Comparison of ENCODE assay signal across 21 cellular contexts in genomic region chr6:136066005-136066404, GRCh38.
DNase-seq lines count a peak whose midpoint lies in the region; ATAC-seq, FAIRE-seq and TF ChIP-seq lines count a peak whose summit lies in the region.
"Had no signal": no experiment of that assay in that cellular context is flagged by ENCODE, and none has a peak within 500 bp of the region (broad histone marks: within the 10 kb centered on the region; RNA-seq: fewer than 3 reads in every experiment).

No MANE protein-coding gene starts in this region.

- H3K36me3 ChIP-seq in IMR-90 (ENCODE audit: control insufficient read depth, insufficient read depth, low read length) (peaks cover 3% of the 10 kb centered on the region), mammary epithelial cell (ENCODE audit: insufficient read depth, low read length) (no peaks in the 10 kb centered on the region)
- H3K36me3 ChIP-seq: colonic mucosa, right atrium auricular region had no signal

- peaks cover 22% of the 10 kb centered on the region for H3K9me1 ChIP-seq in IMR-90 (ENCODE audit: insufficient read depth, low read length)

- no peak overlapping the region for H2BK20ac ChIP-seq in IMR-90 (ENCODE audit: low read depth, low read length)

- H3K27me3 Mint-ChIP-seq in nephron progenitor cell (ENCODE audit: low read depth, poor library complexity): no peaks in the 10 kb centered on the region
- peaks cover 4% of the 10 kb centered on the region for H3K27me3 Mint-ChIP-seq in activated naive CD8-positive, alpha-beta T cell treated with anti-CD3 and anti-CD28 coated beads for 36 hours
- H3K27me3 Mint-ChIP-seq: stimulated activated naive CD8-positive, alpha-beta T cell treated with anti-CD3 and anti-CD28 coated beads, Interleukin-15, Interleukin-2, amounts not matched to agents 100 ng/mL and 50 ng/mL, for 24 hours had no signal

- dilution Hi-C loops in IMR-90 (cut with HindIII; ENCODE audit: low sequenced_read_pairs, unreplicated experiment): no loop called here
- dilution Hi-C loops in mammary epithelial cell (cut with HindIII; ENCODE audit: low sequenced_read_pairs): no loop called here

- no peak overlapping the region for H2BK120ac ChIP-seq in IMR-90 (ENCODE audit: low read depth, low read length)

- no peak overlapping the region for H2BK5ac ChIP-seq in IMR-90 (ENCODE audit: low read depth, low read length, poor library complexity, severe bottlenecking)

- H3K4me3 ChIP-seq in A549 (no peak overlapping the region), IMR-90 (ENCODE audit: insufficient read depth, low read depth, low read length) (no peak overlapping the region), mammary epithelial cell (replicated peaks in 1 of 3; ENCODE audit: insufficient read depth in 1 of 3, low read depth in 2 of 3, low read length in 3 of 3) (no peak overlapping the region)
- H3K4me3 ChIP-seq: colonic mucosa, mucosa of descending colon, right atrium auricular region had no signal

- TF ChIP-seq RAD21 in A549 (conservative IDR thresholded peaks at IDR 0.05 in 1 of 2, IDR thresholded peaks at IDR 0.05 in 1 of 2) (no peak), IMR-90 (IDR thresholded peaks at IDR 0.05; ENCODE audit: low read length) (no peak)

- no peak for TF ChIP-seq EP300 in A549 (IDR thresholded peaks at IDR 0.05)

- H3K23ac ChIP-seq in IMR-90 (ENCODE audit: low read depth, low read length): no peak overlapping the region

- H3K4me2 ChIP-seq in A549 (0 out of 3 replicates have a peak overlapping the region, but pooled peaks have one; percentile 27), IMR-90 (ENCODE audit: low read depth, low read length) (no peak overlapping the region), mammary epithelial cell (ENCODE audit: insufficient read depth, low read depth, low read length) (no peak overlapping the region)

- CTCF ChIA-PET in A549 (lab: Yijun Ruan, JAX): no interaction called here
- CTCF ChIA-PET in IMR-90 (lab: Yijun Ruan, JAX): interaction anchor here (0.6 to 0.7 kb wide), 2 partner anchors 714 to 1057 kb away, joined by 3 to 6 read pairs; no protein-coding TSS in a partner anchor
- CTCF ChIA-PET in mammary epithelial cell (lab: Charles Lee; ENCODE audit: low non-redundant PET): no interaction called here

- POLR2A ChIA-PET in A549 (lab: Yijun Ruan, JAX) (no interaction called here), IMR-90 (lab: Charles Lee; ENCODE audit: unreplicated experiment) (no interaction called here)

- H3K79me2 ChIP-seq in mammary epithelial cell (ENCODE audit: insufficient read depth, low read length): no peaks in the 10 kb centered on the region

- no peaks in the 10 kb centered on the region for H3K9me3 ChIP-seq in A549
- no peaks in the 10 kb centered on the region for H3K9me3 ChIP-seq in IMR-90 (ENCODE audit: control insufficient read depth, insufficient read depth, low read length)
- H3K9me3 ChIP-seq in mammary epithelial cell (replicated peaks; ENCODE audit: insufficient read depth, low read length): no peaks in the 10 kb centered on the region
- H3K9me3 ChIP-seq: colonic mucosa, mucosa of descending colon, right atrium auricular region had no signal

- no peaks in the 10 kb centered on the region for H3K36me3 Mint-ChIP-seq in nephron progenitor cell (ENCODE audit: low read depth)
- no peaks in the 10 kb centered on the region for H3K36me3 Mint-ChIP-seq in activated naive CD8-positive, alpha-beta T cell treated with anti-CD3 and anti-CD28 coated beads for 36 hours
- H3K36me3 Mint-ChIP-seq: CD4-positive, CD25-positive, alpha-beta regulatory T cell had no signal

- H4K91ac ChIP-seq in IMR-90 (ENCODE audit: insufficient read depth, low read depth, low read length): no peak overlapping the region

- H3K4me1 ChIP-seq in A549: peaks cover 34% of the 10 kb centered on the region
- H3K4me1 ChIP-seq in IMR-90 (ENCODE audit: control insufficient read depth, insufficient read depth, low read length): peaks cover 20% of the 10 kb centered on the region
- H3K4me1 ChIP-seq in mammary epithelial cell (ENCODE audit: insufficient read depth, low read length): peaks cover 10% of the 10 kb centered on the region
- H3K4me1 ChIP-seq: colonic mucosa had no signal

- H2BK15ac ChIP-seq in IMR-90 (ENCODE audit: low read depth, low read length): no peak overlapping the region; the same call in 2 of the 3 replicates

- intact Hi-C loops in IMR-90 (cut with micrococcal nuclease) (no loop called here), mammary epithelial cell (cut with micrococcal nuclease) (no loop called here)

- H3K4ac ChIP-seq in IMR-90 (ENCODE audit: low read depth, low read length): no peak overlapping the region

- FAIRE-seq in A549 (lab: Jason Lieb, UNC): no peak

- H2AFZ ChIP-seq in IMR-90 (replicated peaks; ENCODE audit: low read length, poor library complexity) (no peak overlapping the region), mammary epithelial cell (ENCODE audit: low read depth, low read length) (no peak overlapping the region)

- no peak overlapping the region for H4K8ac ChIP-seq in IMR-90 (ENCODE audit: low read depth in 2 of 2, low read length in 2 of 2)

- H2AK9ac ChIP-seq in IMR-90 (replicated peaks; ENCODE audit: low read depth, low read length, poor library complexity): no peak overlapping the region

- H3K9me3 Mint-ChIP-seq in nephron progenitor cell: peaks cover 4% of the 10 kb centered on the region
- H3K9me3 Mint-ChIP-seq in activated naive CD8-positive, alpha-beta T cell treated with anti-CD3 and anti-CD28 coated beads for 36 hours: no peaks in the 10 kb centered on the region
- H3K9me3 Mint-ChIP-seq: stimulated activated naive CD8-positive, alpha-beta T cell treated with anti-CD3 and anti-CD28 coated beads, Interleukin-15, Interleukin-2, amounts not matched to agents 100 ng/mL and 50 ng/mL, for 24 hours had no signal

- DNase-seq in A549 (ENCODE audit: low read depth in 1 of 2, low spot score in 1 of 2) (no peak), IMR-90 (peak; percentile 43), mammary epithelial cell (peak; percentile 51), glomerular visceral epithelial cell (ENCODE audit: extremely low spot score) (peak; percentile 69), nephron progenitor cell (no peak), SHP77 (lab: John Stamatoyannopoulos, UW) (no peak)
- DNase-seq in activated naive CD8-positive, alpha-beta T cell treated with anti-CD3 and anti-CD28 coated beads for 36 hours: no peak
- DNase-seq: activated CD4-positive, alpha-beta T cell treated with anti-CD3 and anti-CD28 coated beads for 1 hour; amniotic stem cell; CD4-positive, CD25-positive, alpha-beta regulatory T cell; colonic mucosa; DND-41; islet precursor cell; MM.1S; mucosa of descending colon; NCI-H2081 treated with DMSO at 0.1 percent for 48 hours; NCI-H524 treated with DMSO at 0.1 percent for 48 hours; nucleus accumbens had no signal

- H3K18ac ChIP-seq in IMR-90 (ENCODE audit: low read depth, low read length): no peak overlapping the region; the same call in 1 of the 2 replicates

- peak overlapping the region; percentile 15 for H3K14ac ChIP-seq in IMR-90 (replicated peaks; ENCODE audit: low read depth, low read length)

- H3K27ac ChIP-seq in A549: peak overlapping the region in 1 of 2 experiments; percentile 50; a peak in 3 of 6 replicates
- H3K27ac ChIP-seq in IMR-90 (ENCODE audit: insufficient read depth, low read length): no peak overlapping the region
- no peak overlapping the region for H3K27ac ChIP-seq in mammary epithelial cell (ENCODE audit: insufficient read depth, low read depth, low read length)
- H3K27ac ChIP-seq: colonic mucosa, right atrium auricular region had no signal

- no peak for TF ChIP-seq POLR2A in A549 (IDR thresholded peaks at IDR 0.05; ENCODE audit: low read length)
- TF ChIP-seq POLR2A in IMR-90 (IDR thresholded peaks at IDR 0.05; ENCODE audit: low read depth, low read length): no peak

- H3K27ac Mint-ChIP-seq in nephron progenitor cell: no peak overlapping the region
- no peak overlapping the region for H3K27ac Mint-ChIP-seq in activated naive CD8-positive, alpha-beta T cell treated with anti-CD3 and anti-CD28 coated beads for 36 hours
- H3K27ac Mint-ChIP-seq: CD4-positive, CD25-positive, alpha-beta regulatory T cell; stimulated activated naive CD8-positive, alpha-beta T cell treated with anti-CD3 and anti-CD28 coated beads, Interleukin-15, Interleukin-2, amounts not matched to agents 100 ng/mL and 50 ng/mL, for 24 hours had no signal

- 0 out of 2 replicates have a peak overlapping the region, but pooled peaks have one; percentile 13 for H2AK5ac ChIP-seq in IMR-90 (ENCODE audit: low read depth, low read length)

- peaks cover 28 to 58% of the 10 kb centered on the region in 2 experiments for H3K79me1 ChIP-seq in IMR-90 (ENCODE audit: low read depth in 1 of 2, low read length in 2 of 2)

- H4K5ac ChIP-seq in IMR-90 (ENCODE audit: low read depth, low read length): peak overlapping the region; percentile 22; the same call in 1 of the 2 replicates

- in situ Hi-C loops in IMR-90 (cut with MboI; ENCODE audit: low sequenced_read_pairs) (no loop called here), mammary epithelial cell (cut with MboI; ENCODE audit: low sequenced_read_pairs in 2 of 2) (no loop called here)

- no peak overlapping the region for H3K4me3 Mint-ChIP-seq in nephron progenitor cell
- no peak overlapping the region for H3K4me3 Mint-ChIP-seq in activated naive CD8-positive, alpha-beta T cell treated with anti-CD3 and anti-CD28 coated beads for 36 hours
- H3K4me3 Mint-ChIP-seq: CD4-positive, CD25-positive, alpha-beta regulatory T cell; stimulated activated naive CD8-positive, alpha-beta T cell treated with anti-CD3 and anti-CD28 coated beads, Interleukin-15, Interleukin-2, amounts not matched to agents 100 ng/mL and 50 ng/mL, for 24 hours had no signal

- H3K56ac ChIP-seq in IMR-90 (ENCODE audit: extremely low read depth, insufficient read depth, low read length): no peak overlapping the region

- peaks cover 3% of the 10 kb centered on the region; the same call in 1 of the 2 replicates for H4K20me1 ChIP-seq in IMR-90 (ENCODE audit: insufficient read depth, low read length)
- no peaks in the 10 kb centered on the region for H4K20me1 ChIP-seq in mammary epithelial cell (ENCODE audit: insufficient read depth, low read length)

- BruUV-seq in IMR-90 (replicated peaks; lab: Mats Ljungman, UMichigan) (no TSS peak), mammary epithelial cell (replicated peaks; lab: Mats Ljungman, UMichigan) (no TSS peak)

- peaks cover 23% of the 10 kb centered on the region for H3K4me1 Mint-ChIP-seq in nephron progenitor cell
- no peaks in the 10 kb centered on the region for H3K4me1 Mint-ChIP-seq in activated naive CD8-positive, alpha-beta T cell treated with anti-CD3 and anti-CD28 coated beads for 36 hours
- H3K4me1 Mint-ChIP-seq: CD4-positive, CD25-positive, alpha-beta regulatory T cell had no signal

- H3K9ac ChIP-seq in IMR-90 (ENCODE audit: low read depth, low read length) (no peak overlapping the region), mammary epithelial cell (ENCODE audit: insufficient read depth, low read length) (no peak overlapping the region)

- ATAC-seq in A549 (no peak), IMR-90 (ENCODE audit: low read depth) (no peak), HG03025 (IDR thresholded peaks at IDR 0.05; ENCODE audit: low FRiP score, unreplicated experiment) (no peak)
- ATAC-seq: mucosa of descending colon had no signal

- 73% methylated on average over 3 of the region's 3 CpGs for WGBS in A549 (ENCODE audit: missing lambda C conversion rate)
- no CpG with 5 or more reads among the region's 3 CpGs for WGBS in IMR-90 (ENCODE audit: extremely low coverage in 2 of 2, insufficient read length in 1 of 2), 2 experiments
- 70% methylated on average over 3 of the region's 3 CpGs for WGBS in mammary epithelial cell (ENCODE audit: low coverage, missing lambda C conversion rate)

- H3K27me3 ChIP-seq in IMR-90 (ENCODE audit: control insufficient read depth, insufficient read depth, low read length): no peaks in the 10 kb centered on the region
- H3K27me3 ChIP-seq in mammary epithelial cell (ENCODE audit: insufficient read depth, low read length): peaks cover 1% of the 10 kb centered on the region
- H3K27me3 ChIP-seq: colonic mucosa, right atrium auricular region had no signal

- no peak for TF ChIP-seq CTCF in A549 (IDR thresholded peaks at IDR 0.05)
- TF ChIP-seq CTCF in IMR-90 (conservative IDR thresholded peaks at IDR 0.05; ENCODE audit: low read depth, low read length): no peak
- no peak for TF ChIP-seq CTCF in mammary epithelial cell (conservative IDR thresholded peaks at IDR 0.05 in 1 of 2, IDR thresholded peaks at IDR 0.05 in 1 of 2; ENCODE audit: extremely low read depth in 1 of 2, insufficient read depth in 1 of 2, low read depth in 1 of 2, low read length in 2 of 2)
- no peak for TF ChIP-seq CTCF in nephron progenitor cell (IDR thresholded peaks at IDR 0.05)

Comparison
In these comparisons a context has a peak if more than half of its experiments do, and no peak if none do; other contexts are left out.
1. DNase-seq: peak in IMR-90 (single experiment), mammary epithelial cell (single experiment) and glomerular visceral epithelial cell (single experiment); none in A549 (0 of 2), nephron progenitor cell (single experiment), SHP77 (0 of 2) and activated naive CD8-positive, alpha-beta T cell treated with anti-CD3 and anti-CD28 coated beads for 36 hours (single experiment).